1 cellular context compared by ENCODE assay signal in the genomic region with DNA sequence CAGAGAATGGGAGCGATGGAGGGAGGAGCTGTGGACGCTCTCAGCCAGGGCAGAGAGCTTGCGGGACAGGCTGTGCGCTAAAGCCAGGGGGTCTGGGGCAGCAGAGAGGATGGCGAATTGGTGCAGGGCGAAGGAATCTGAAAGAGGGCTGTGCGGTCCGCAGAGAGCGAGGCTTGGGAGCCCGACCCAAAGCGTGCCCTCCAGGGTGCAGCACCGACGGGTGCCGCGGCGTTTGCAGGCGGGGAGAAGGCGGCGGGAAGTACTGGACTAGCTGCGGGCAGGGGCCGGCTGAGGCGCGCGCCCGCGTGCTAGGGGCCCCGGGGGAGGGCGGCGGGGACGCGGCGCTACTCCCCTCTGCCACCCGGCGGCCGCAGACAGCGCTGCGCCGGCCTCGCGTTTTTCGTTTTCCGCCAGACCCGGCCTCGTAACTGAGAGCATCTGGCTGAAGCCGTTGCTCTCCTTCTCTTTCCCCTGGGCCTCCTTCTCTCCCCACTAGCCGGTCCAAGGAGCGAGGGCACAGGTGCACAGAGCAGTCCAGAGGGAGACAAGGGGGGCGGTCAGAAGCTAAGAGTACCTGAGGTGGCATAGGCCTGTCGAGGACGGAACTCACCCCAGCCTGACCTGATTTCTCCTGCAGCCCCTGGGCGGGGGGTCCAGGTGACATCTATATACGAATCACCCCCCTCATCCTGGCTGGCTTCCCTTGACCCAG.
TF ChIP-seq lines count a peak whose summit lies in the region.

No MANE protein-coding gene starts in this region.

TF ChIP-seq in HepG2, 621 proteins besides CTCF, POLR2A, EP300 and RAD21 (continued from another document and continues in another):
- TF ChIP-seq ZNF558 (CRISPR knock-in tag; IDR thresholded peaks at IDR 0.05; ENCODE audit: borderline replicate concordance) (no peak), NFE2L2 (IDR thresholded peaks at IDR 0.05; ENCODE audit: low read length) (no peak), RBM22 (optimal IDR thresholded peaks at IDR 0.05; ENCODE audit: low read length) (no peak), ISL2 (CRISPR knock-in tag; IDR thresholded peaks at IDR 0.05) (no peak), ZNF292 (CRISPR knock-in tag; IDR thresholded peaks at IDR 0.05; ENCODE audit: borderline replicate concordance, low read depth) (no peak), ELF1 (CRISPR knock-in tag; IDR thresholded peaks at IDR 0.05) (no peak), ZNF776 (CRISPR knock-in tag; IDR thresholded peaks at IDR 0.05) (no peak), CCDC6 (CRISPR knock-in tag; IDR thresholded peaks at IDR 0.05) (no peak), MTF1 (CRISPR knock-in tag; IDR thresholded peaks at IDR 0.05) (no peak), ZNF883 (CRISPR knock-in tag; IDR thresholded peaks at IDR 0.05; ENCODE audit: not compliant biosample characterization) (no peak), SOX6 (IDR thresholded peaks at IDR 0.05) (no peak), SOX6 (CRISPR knock-in tag; IDR thresholded peaks at IDR 0.05) (no peak), NFE2 (CRISPR knock-in tag; IDR thresholded peaks at IDR 0.05) (no peak), MED8 (CRISPR knock-in tag; IDR thresholded peaks at IDR 0.05; ENCODE audit: insufficient replicate concordance) (no peak), PHF21A (CRISPR knock-in tag; IDR thresholded peaks at IDR 0.05) (no peak), TCF7 (IDR thresholded peaks at IDR 0.05; ENCODE audit: low read depth) (no peak), GABPB1 (CRISPR knock-in tag; IDR thresholded peaks at IDR 0.05) (no peak; the same call in 1 of the 2 replicates), ETV5 (CRISPR knock-in tag; IDR thresholded peaks at IDR 0.05; ENCODE audit: borderline replicate concordance) (no peak), ZNF790 (CRISPR knock-in tag; IDR thresholded peaks at IDR 0.05; ENCODE audit: borderline replicate concordance) (no peak), FOSL2 (CRISPR knock-in tag; IDR thresholded peaks at IDR 0.05) (no peak), ZNF124 (CRISPR knock-in tag; IDR thresholded peaks at IDR 0.05) (no peak), ZNF224 (CRISPR knock-in tag; IDR thresholded peaks at IDR 0.05) (no peak), MEF2D (CRISPR knock-in tag; IDR thresholded peaks at IDR 0.05) (no peak), ZNF563 (CRISPR knock-in tag; IDR thresholded peaks at IDR 0.05) (no peak), FOSL1 (CRISPR knock-in tag; IDR thresholded peaks at IDR 0.05; ENCODE audit: borderline replicate concordance) (no peak), TEAD3 (CRISPR knock-in tag; optimal IDR thresholded peaks at IDR 0.05; ENCODE audit: borderline replicate concordance) (no peak), ATF7 (IDR thresholded peaks at IDR 0.05) (no peak), ATF7 (CRISPR knock-in tag; IDR thresholded peaks at IDR 0.05) (no peak), ZBTB38 (CRISPR knock-in tag; IDR thresholded peaks at IDR 0.05) (peak; percentile 25; the same call in 1 of the 2 replicates), ZNF253 (CRISPR knock-in tag; IDR thresholded peaks at IDR 0.05; ENCODE audit: borderline replicate concordance) (no peak), XRCC5 (optimal IDR thresholded peaks at IDR 0.05; ENCODE audit: low read length) (peak; percentile 82), AGO1 (IDR thresholded peaks at IDR 0.05; ENCODE audit: low read depth, low read length, poor library complexity, severe bottlenecking) (peak; percentile 90), LCORL (IDR thresholded peaks at IDR 0.05) (no peak), LCORL (CRISPR knock-in tag; IDR thresholded peaks at IDR 0.05) (peak; percentile 31; the same call in 1 of the 2 replicates), ZNF263 (CRISPR knock-in tag; IDR thresholded peaks at IDR 0.05) (0 out of 2 replicates have a peak, but pooled peaks have one; percentile 37), ERF (CRISPR knock-in tag; IDR thresholded peaks at IDR 0.05) (no peak), ZNF501 (CRISPR knock-in tag; IDR thresholded peaks at IDR 0.05) (no peak), ZNF562 (CRISPR knock-in tag; IDR thresholded peaks at IDR 0.05; ENCODE audit: borderline replicate concordance) (no peak), ZNF446 (CRISPR knock-in tag; IDR thresholded peaks at IDR 0.05) (no peak), ZNF816 (CRISPR knock-in tag; IDR thresholded peaks at IDR 0.05; ENCODE audit: borderline replicate concordance) (no peak)
- TF ChIP-seq, protein P1, sequence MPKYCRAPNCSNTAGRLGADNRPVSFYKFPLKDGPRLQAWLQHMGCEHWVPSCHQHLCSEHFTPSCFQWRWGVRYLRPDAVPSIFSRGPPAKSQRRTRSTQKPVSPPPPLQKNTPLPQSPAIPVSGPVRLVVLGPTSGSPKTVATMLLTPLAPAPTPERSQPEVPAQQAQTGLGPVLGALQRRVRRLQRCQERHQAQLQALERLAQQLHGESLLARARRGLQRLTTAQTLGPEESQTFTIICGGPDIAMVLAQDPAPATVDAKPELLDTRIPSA (CRISPR knock-in tag; IDR thresholded peaks at IDR 0.05; ENCODE audit: borderline replicate concordance), result no peak
- TF ChIP-seq, protein P2, sequence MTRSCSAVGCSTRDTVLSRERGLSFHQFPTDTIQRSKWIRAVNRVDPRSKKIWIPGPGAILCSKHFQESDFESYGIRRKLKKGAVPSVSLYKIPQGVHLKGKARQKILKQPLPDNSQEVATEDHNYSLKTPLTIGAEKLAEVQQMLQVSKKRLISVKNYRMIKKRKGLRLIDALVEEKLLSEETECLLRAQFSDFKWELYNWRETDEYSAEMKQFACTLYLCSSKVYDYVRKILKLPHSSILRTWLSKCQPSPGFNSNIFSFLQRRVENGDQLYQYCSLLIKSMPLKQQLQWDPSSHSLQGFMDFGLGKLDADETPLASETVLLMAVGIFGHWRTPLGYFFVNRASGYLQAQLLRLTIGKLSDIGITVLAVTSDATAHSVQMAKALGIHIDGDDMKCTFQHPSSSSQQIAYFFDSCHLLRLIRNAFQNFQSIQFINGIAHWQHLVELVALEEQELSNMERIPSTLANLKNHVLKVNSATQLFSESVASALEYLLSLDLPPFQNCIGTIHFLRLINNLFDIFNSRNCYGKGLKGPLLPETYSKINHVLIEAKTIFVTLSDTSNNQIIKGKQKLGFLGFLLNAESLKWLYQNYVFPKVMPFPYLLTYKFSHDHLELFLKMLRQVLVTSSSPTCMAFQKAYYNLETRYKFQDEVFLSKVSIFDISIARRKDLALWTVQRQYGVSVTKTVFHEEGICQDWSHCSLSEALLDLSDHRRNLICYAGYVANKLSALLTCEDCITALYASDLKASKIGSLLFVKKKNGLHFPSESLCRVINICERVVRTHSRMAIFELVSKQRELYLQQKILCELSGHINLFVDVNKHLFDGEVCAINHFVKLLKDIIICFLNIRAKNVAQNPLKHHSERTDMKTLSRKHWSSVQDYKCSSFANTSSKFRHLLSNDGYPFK (CRISPR knock-in tag; IDR thresholded peaks at IDR 0.05; ENCODE audit: borderline replicate concordance), result no peak
- TF ChIP-seq, protein P3, sequence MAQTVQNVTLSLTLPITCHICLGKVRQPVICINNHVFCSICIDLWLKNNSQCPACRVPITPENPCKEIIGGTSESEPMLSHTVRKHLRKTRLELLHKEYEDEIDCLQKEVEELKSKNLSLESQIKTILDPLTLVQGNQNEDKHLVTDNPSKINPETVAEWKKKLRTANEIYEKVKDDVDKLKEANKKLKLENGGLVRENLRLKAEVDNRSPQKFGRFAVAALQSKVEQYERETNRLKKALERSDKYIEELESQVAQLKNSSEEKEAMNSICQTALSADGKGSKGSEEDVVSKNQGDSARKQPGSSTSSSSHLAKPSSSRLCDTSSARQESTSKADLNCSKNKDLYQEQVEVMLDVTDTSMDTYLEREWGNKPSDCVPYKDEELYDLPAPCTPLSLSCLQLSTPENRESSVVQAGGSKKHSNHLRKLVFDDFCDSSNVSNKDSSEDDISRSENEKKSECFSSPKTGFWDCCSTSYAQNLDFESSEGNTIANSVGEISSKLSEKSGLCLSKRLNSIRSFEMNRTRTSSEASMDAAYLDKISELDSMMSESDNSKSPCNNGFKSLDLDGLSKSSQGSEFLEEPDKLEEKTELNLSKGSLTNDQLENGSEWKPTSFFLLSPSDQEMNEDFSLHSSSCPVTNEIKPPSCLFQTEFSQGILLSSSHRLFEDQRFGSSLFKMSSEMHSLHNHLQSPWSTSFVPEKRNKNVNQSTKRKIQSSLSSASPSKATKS (CRISPR knock-in tag; IDR thresholded peaks at IDR 0.05), result no peak
- TF ChIP-seq, protein P4, sequence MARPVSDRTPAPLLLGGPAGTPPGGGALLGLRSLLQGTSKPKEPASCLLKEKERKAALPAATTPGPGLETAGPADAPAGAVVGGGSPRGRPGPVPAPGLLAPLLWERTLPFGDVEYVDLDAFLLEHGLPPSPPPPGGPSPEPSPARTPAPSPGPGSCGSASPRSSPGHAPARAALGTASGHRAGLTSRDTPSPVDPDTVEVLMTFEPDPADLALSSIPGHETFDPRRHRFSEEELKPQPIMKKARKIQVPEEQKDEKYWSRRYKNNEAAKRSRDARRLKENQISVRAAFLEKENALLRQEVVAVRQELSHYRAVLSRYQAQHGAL (CRISPR knock-in tag; IDR thresholded peaks at IDR 0.05; ENCODE audit: not compliant biosample characterization), result no peak
- TF ChIP-seq, protein P5, sequence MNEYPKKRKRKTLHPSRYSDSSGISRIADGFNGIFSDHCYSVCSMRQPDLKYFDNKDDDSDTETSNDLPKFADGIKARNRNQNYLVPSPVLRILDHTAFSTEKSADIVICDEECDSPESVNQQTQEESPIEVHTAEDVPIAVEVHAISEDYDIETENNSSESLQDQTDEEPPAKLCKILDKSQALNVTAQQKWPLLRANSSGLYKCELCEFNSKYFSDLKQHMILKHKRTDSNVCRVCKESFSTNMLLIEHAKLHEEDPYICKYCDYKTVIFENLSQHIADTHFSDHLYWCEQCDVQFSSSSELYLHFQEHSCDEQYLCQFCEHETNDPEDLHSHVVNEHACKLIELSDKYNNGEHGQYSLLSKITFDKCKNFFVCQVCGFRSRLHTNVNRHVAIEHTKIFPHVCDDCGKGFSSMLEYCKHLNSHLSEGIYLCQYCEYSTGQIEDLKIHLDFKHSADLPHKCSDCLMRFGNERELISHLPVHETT (CRISPR knock-in tag; conservative IDR thresholded peaks at IDR 0.05), result no peak
- TF ChIP-seq, protein P6, sequence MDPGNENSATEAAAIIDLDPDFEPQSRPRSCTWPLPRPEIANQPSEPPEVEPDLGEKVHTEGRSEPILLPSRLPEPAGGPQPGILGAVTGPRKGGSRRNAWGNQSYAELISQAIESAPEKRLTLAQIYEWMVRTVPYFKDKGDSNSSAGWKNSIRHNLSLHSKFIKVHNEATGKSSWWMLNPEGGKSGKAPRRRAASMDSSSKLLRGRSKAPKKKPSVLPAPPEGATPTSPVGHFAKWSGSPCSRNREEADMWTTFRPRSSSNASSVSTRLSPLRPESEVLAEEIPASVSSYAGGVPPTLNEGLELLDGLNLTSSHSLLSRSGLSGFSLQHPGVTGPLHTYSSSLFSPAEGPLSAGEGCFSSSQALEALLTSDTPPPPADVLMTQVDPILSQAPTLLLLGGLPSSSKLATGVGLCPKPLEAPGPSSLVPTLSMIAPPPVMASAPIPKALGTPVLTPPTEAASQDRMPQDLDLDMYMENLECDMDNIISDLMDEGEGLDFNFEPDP (CRISPR knock-in tag; conservative IDR thresholded peaks at IDR 0.05), result 0 out of 2 replicates have a peak, but pooled peaks have one; percentile 80
- TF ChIP-seq, protein P7, sequence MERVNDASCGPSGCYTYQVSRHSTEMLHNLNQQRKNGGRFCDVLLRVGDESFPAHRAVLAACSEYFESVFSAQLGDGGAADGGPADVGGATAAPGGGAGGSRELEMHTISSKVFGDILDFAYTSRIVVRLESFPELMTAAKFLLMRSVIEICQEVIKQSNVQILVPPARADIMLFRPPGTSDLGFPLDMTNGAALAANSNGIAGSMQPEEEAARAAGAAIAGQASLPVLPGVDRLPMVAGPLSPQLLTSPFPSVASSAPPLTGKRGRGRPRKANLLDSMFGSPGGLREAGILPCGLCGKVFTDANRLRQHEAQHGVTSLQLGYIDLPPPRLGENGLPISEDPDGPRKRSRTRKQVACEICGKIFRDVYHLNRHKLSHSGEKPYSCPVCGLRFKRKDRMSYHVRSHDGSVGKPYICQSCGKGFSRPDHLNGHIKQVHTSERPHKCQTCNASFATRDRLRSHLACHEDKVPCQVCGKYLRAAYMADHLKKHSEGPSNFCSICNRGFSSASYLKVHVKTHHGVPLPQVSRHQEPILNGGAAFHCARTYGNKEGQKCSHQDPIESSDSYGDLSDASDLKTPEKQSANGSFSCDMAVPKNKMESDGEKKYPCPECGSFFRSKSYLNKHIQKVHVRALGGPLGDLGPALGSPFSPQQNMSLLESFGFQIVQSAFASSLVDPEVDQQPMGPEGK (CRISPR knock-in tag; IDR thresholded peaks at IDR 0.05), result peak; percentile 38
- TF ChIP-seq, protein P8, sequence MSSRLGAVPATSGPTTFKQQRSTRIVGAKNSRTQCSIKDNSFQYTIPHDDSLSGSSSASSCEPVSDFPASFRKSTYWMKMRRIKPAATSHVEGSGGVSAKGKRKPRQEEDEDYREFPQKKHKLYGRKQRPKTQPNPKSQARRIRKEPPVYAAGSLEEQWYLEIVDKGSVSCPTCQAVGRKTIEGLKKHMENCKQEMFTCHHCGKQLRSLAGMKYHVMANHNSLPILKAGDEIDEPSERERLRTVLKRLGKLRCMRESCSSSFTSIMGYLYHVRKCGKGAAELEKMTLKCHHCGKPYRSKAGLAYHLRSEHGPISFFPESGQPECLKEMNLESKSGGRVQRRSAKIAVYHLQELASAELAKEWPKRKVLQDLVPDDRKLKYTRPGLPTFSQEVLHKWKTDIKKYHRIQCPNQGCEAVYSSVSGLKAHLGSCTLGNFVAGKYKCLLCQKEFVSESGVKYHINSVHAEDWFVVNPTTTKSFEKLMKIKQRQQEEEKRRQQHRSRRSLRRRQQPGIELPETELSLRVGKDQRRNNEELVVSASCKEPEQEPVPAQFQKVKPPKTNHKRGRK (CRISPR knock-in tag; IDR thresholded peaks at IDR 0.05), result no peak
- TF ChIP-seq, protein P9, sequence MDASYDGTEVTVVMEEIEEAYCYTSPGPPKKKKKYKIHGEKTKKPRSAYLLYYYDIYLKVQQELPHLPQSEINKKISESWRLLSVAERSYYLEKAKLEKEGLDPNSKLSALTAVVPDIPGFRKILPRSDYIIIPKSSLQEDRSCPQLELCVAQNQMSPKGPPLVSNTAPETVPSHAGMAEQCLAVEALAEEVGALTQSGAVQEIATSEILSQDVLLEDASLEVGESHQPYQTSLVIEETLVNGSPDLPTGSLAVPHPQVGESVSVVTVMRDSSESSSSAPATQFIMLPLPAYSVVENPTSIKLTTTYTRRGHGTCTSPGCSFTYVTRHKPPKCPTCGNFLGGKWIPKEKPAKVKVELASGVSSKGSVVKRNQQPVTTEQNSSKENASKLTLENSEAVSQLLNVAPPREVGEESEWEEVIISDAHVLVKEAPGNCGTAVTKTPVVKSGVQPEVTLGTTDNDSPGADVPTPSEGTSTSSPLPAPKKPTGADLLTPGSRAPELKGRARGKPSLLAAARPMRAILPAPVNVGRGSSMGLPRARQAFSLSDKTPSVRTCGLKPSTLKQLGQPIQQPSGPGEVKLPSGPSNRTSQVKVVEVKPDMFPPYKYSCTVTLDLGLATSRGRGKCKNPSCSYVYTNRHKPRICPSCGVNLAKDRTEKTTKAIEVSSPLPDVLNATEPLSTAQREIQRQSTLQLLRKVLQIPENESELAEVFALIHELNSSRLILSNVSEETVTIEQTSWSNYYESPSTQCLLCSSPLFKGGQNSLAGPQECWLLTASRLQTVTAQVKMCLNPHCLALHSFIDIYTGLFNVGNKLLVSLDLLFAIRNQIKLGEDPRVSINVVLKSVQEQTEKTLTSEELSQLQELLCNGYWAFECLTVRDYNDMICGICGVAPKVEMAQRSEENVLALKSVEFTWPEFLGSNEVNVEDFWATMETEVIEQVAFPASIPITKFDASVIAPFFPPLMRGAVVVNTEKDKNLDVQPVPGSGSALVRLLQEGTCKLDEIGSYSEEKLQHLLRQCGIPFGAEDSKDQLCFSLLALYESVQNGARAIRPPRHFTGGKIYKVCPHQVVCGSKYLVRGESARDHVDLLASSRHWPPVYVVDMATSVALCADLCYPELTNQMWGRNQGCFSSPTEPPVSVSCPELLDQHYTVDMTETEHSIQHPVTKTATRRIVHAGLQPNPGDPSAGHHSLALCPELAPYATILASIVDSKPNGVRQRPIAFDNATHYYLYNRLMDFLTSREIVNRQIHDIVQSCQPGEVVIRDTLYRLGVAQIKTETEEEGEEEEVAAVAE (CRISPR knock-in tag; IDR thresholded peaks at IDR 0.05; ENCODE audit: borderline replicate concordance), result no peak
